Comparison of ENCODE assay signal across 2 cellular contexts in the genomic region with DNA sequence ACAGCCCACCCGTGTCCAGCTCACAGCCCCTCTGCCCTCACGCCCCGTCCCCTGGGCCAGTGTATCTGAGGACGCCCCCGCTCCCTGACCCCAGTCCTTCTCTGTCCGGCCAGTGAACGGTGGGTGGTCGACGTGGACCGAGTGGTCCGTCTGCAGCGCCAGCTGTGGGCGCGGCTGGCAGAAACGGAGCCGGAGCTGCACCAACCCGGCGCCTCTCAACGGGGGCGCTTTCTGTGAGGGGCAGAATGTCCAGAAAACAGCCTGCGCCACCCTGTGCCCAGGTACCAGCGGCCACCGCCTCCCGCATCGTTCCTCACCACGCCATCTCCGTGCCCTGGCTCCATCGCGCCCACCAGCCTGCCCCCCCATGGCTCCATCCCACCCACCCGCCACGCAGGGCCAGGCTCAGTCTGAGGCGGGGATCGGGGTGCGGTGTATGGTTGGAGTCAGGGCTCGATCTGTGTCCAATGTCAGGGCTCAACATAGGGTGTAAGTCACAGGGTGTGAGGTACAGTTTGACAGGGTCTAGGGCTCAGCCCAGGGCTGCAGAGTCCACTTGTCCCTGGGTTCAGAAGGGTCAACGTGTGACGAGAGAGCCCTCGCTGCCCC.
TF ChIP-seq lines count a peak whose summit lies in the region.

No MANE protein-coding gene starts in this region.

TF ChIP-seq in IMR-90, 13 proteins besides CTCF, POLR2A, EP300 and RAD21:
- TF ChIP-seq NFE2L2 (IDR thresholded peaks at IDR 0.05; ENCODE audit: low read depth, low read length), result no peak
TF ChIP-seq in IMR-90: peak in this region for 0.

TF ChIP-seq in H1, 55 proteins besides CTCF, POLR2A, EP300 and RAD21:
- TF ChIP-seq ZNF274 (IDR thresholded peaks at IDR 0.05; ENCODE audit: borderline replicate concordance, extremely low read depth, low read length), result no peak
- no peak for TF ChIP-seq RFX5 (IDR thresholded peaks at IDR 0.05; ENCODE audit: borderline replicate concordance, low read depth, low read length)
- TF ChIP-seq CREB1 (IDR thresholded peaks at IDR 0.05), result no peak
- no peak for TF ChIP-seq EGR1 (IDR thresholded peaks at IDR 0.05; ENCODE audit: borderline replicate concordance, low read depth, low read length)
TF ChIP-seq in H1: peak in this region for 0.
